ENCODE assay signal across 12 cellular contexts in the genomic region with DNA sequence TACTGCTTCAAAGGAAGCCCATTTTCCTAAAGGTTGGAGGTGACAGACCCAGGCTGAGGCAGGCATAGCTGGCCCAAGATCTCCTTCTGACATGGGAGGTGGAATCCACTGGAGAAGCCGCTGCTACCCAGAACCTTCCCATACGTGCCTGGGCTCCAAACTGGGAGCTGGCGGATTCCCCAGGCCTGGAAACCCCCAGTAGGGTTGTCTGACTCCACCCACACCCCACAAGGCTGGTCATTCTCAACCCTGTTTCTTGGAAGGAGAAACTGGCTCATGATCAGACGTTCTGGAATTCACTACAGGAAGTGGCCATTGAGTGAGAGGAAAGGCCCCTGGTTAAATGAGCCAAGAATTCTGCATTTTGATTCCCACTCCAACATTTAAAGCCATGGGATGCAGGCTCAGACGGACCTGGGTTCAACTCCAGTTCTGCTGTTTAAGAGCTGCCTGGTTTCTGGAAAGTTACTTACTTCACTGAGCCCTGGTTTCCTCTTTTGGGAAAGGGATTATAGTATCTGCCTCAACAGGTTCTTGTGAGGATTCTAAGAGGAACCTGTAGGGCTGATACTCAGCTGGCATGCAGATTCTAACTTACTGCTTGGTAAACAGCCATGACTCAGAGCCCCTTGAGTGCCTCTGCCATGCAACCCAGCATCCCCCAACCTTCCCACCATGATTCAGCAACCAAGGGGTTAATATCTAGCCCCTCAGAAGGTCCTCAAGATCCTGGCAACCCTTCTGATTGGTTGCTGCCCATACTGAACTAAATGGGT. TPM values are rescaled to one million over a fixed set of nuclear protein-coding genes. Genes with fewer than 3 reads are reported as not detected.
DNase-seq lines count a peak whose midpoint lies in the region; ATAC-seq and TF ChIP-seq lines count a peak whose summit lies in the region.
"Had no signal": no experiment of that assay in that cellular context is flagged by ENCODE, and none has a peak within 500 bp of the region (broad histone marks: within the 10 kb centered on the region; RNA-seq: fewer than 3 reads in every experiment).

No MANE protein-coding gene starts in this region.

- no peaks in the 10 kb centered on the region for H3K27me3 ChIP-seq in thyroid gland

- no peak overlapping the region for H3K4me3 ChIP-seq in thyroid gland (replicated peaks in 1 of 3)
- H3K4me3 ChIP-seq: prostate gland had no signal

- no peak for TF ChIP-seq CTCF in MCF 10A (IDR thresholded peaks at IDR 0.05; ENCODE audit: unreplicated experiment)
- TF ChIP-seq CTCF in thyroid gland (IDR thresholded peaks at IDR 0.05): no peak
- TF ChIP-seq CTCF in GM13977 (IDR thresholded peaks at IDR 0.05; ENCODE audit: extremely low read depth, insufficient read depth, missing control alignments): no peak

- in situ Hi-C loops in GM13977 (cut with MboI; ENCODE audit: low pct_unique_long_range_greater_than_20kb, low sequenced_read_pairs, unreplicated experiment): no loop called here

- POLR2A ChIA-PET in MCF 10A (lab: Yijun Ruan, JAX): interaction anchor here (0.9 kb wide), 1 partner anchor 19 kb away, joined by 4 read pairs; the partner anchor contains the start of gene TSKU

- TF ChIP-seq POLR2A in thyroid gland (IDR thresholded peaks at IDR 0.05): no peak

- no peaks in the 10 kb centered on the region for H3K9me3 ChIP-seq in thyroid gland
- H3K9me3 ChIP-seq: prostate gland had no signal

- no peaks in the 10 kb centered on the region for H3K36me3 Mint-ChIP-seq in MCF 10A (ENCODE audit: insufficient read depth, unreplicated experiment)

- H3K36me3 ChIP-seq in thyroid gland: no peaks in the 10 kb centered on the region
- H3K36me3 ChIP-seq: prostate gland had no signal

- no peak overlapping the region for H3K4me3 Mint-ChIP-seq in MCF 10A (ENCODE audit: unreplicated experiment)

- 41% methylated on average over 5 of the region's 5 CpGs for whole genome bisulfite sequencing in thyroid gland, 2 donors

- H3K27ac Mint-ChIP-seq in MCF 10A (ENCODE audit: low read depth, unreplicated experiment): no peak overlapping the region

- CTCF ChIA-PET in MCF 10A (lab: Yijun Ruan, JAX): interaction anchor here (0.6 to 1.5 kb wide), 2 partner anchors 30 to 1236 kb away, joined by 3 to 4 read pairs; no protein-coding TSS in a partner anchor

- no peaks in the 10 kb centered on the region for H3K9me3 Mint-ChIP-seq in MCF 10A (ENCODE audit: unreplicated experiment)

- peak; percentile 44 for DNase-seq in DMS53 (lab: John Stamatoyannopoulos, UW)
- no peak for DNase-seq in DMS53 treated with DMSO at 0.1 percent for 48 hours (lab: John Stamatoyannopoulos, UW; ENCODE audit: unreplicated experiment)
- peak; percentile 74 for DNase-seq in MCF 10A (ENCODE audit: unreplicated experiment)
- peak; percentile 90 for DNase-seq in iris pigment epithelial cell (ENCODE audit: low read depth)
- DNase-seq in thyroid gland: no peak
- no peak for DNase-seq in stimulated activated CD8-positive, alpha-beta memory T cell treated with anti-CD3 and anti-CD28 coated beads, Interleukin-4, amount 100 ng/mL, for 48 hours
- no peak for DNase-seq in GM13977 (ENCODE audit: low spot score)
- DNase-seq: cerebellar nuclear complex, SHP77 treated with DMSO at 0.1 percent for 48 hours had no signal

- no TSS peak for BruUV-seq in MCF 10A (replicated peaks; lab: Mats Ljungman, UMichigan)

- H3K4me1 Mint-ChIP-seq in MCF 10A (ENCODE audit: insufficient read depth, unreplicated experiment): peaks cover 25% of the 10 kb centered on the region

- H3K27ac ChIP-seq in thyroid gland: peak overlapping the region in 2 of 3 donors; percentile 3 to 23
- H3K27ac ChIP-seq: 22Rv1 had no signal

- intact Hi-C loops in MCF 10A (cut with micrococcal nuclease): no loop called here
- intact Hi-C loops in thyroid gland (cut with DNase I): no loop called here

- H3K27me3 Mint-ChIP-seq in MCF 10A (ENCODE audit: insufficient read depth, unreplicated experiment): no peaks in the 10 kb centered on the region

- ATAC-seq in HG03139 (IDR thresholded peaks at IDR 0.05; ENCODE audit: unreplicated experiment): no peak

- peaks cover 32 to 36% of the 10 kb centered on the region in 2 donors for H3K4me1 ChIP-seq in thyroid gland

RNA-seq across cellular contexts. Expression of gene TSKU, which starts 19.4 kb away (rescaled TPM):
- total RNA-seq in MCF 10A (2022): 18.4 and 20.1 TPM in 2 replicates
- 100 to 1,000 TPM in 2 of 4 donors, 10 to 100 TPM in 2; 95.6 to 152 (median 99.2) TPM for total RNA-seq in thyroid gland

Comparison
In these comparisons a context has a peak if more than half of its experiments do, and no peak if none do; other contexts are left out.
1. DNase-seq: peak in DMS53 (single experiment), MCF 10A (single experiment) and iris pigment epithelial cell (single experiment); none in DMS53 treated with DMSO at 0.1 percent for 48 hours (single experiment), thyroid gland (0 of 2), stimulated activated CD8-positive, alpha-beta memory T cell treated with anti-CD3 and anti-CD28 coated beads, Interleukin-4, amount 100 ng/mL, for 48 hours (single experiment) and GM13977 (single experiment).